12 cellular contexts compared by ENCODE assay signal in the genomic region with DNA sequence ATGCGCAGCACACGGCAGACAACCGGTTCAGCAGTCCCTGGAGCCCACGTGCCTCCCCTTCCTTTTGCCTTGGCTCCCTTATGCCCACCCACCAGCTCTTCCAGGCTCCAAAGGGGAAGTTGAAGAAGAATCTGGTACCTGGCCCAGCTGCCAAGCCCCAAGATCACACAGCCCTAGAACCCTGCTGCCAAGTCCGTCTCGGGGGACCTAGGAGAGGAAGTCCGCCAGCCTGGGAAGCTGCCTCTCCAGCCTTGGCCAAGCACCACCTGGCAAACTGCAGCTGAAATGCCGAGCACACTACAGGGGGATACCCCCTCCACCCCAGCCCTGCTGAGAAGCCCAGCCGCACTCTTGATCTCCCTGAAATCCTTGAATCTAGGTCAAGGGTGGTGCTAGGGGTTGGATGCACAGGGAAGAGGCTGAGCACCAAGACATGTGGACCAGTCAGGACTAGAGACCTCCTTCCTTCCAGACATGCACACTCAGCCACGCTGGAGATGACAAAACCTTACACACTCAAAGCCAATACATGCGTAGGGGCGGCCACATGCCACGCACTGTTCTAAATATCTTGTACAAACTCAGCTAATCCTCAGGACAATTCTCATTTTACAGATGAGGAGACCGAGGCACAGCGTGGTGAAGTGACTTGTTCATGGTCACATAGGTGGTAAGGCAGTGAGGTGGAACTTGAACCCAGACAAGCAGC.
A peak's percentile ranks its signal among the peaks of the same experiment; 100 is the strongest.
DNase-seq lines count a peak whose midpoint lies in the region; ATAC-seq and TF ChIP-seq lines count a peak whose summit lies in the region.
"Had no signal": no experiment of that assay in that cellular context is flagged by ENCODE, and none has a peak within 500 bp of the region (broad histone marks: within the 10 kb centered on the region; RNA-seq: fewer than 3 reads in every experiment).

No MANE protein-coding gene starts in this region.

- H3K4me3 ChIP-seq in ascending aorta (peak overlapping the region in 1 of 2 donors; percentile 33), suprapubic skin (no peak overlapping the region)

- no peaks in the 10 kb centered on the region for H3K9me3 ChIP-seq in ascending aorta
- H3K9me3 ChIP-seq in suprapubic skin: no peaks in the 10 kb centered on the region

- TF ChIP-seq POLR2A in suprapubic skin (IDR thresholded peaks at IDR 0.05): no peak

- TF ChIP-seq EP300 in suprapubic skin (IDR thresholded peaks at IDR 0.05): no peak

- H3K27ac ChIP-seq in ascending aorta: peak overlapping the region; percentile 74 to 96
- peak overlapping the region; percentile 57 for H3K27ac ChIP-seq in suprapubic skin

- POLR2A ChIA-PET in activated CD4-positive, alpha-beta memory T cell treated with anti-CD3 and anti-CD28 coated beads for 36 hours (lab: Charles Lee): no interaction called here
- POLR2A ChIA-PET in activated CD4-positive, alpha-beta memory T cell treated with anti-CD3 and anti-CD28 coated beads, Interleukin-2, amount 10 ng/mL, durations not matched to agents 7 days and 5 days (lab: Charles Lee): no interaction called here

- peak overlapping the region; percentile 24 for H3K27ac Mint-ChIP-seq in activated CD4-positive, alpha-beta memory T cell treated with anti-CD3 and anti-CD28 coated beads for 36 hours
- no peak overlapping the region for H3K27ac Mint-ChIP-seq in activated CD4-positive, alpha-beta memory T cell treated with anti-CD3 and anti-CD28 coated beads, Interleukin-2, amount 10 ng/mL, durations not matched to agents 7 days and 5 days
- H3K27ac Mint-ChIP-seq: activated naive CD8-positive, alpha-beta T cell had no signal

- WGBS in suprapubic skin: 62% methylated on average over 11 of the region's 15 CpGs

- H3K4me1 Mint-ChIP-seq in activated CD4-positive, alpha-beta memory T cell treated with anti-CD3 and anti-CD28 coated beads for 36 hours (ENCODE audit: low read depth): peaks cover 45% of the 10 kb centered on the region
- peaks cover 57% of the 10 kb centered on the region for H3K4me1 Mint-ChIP-seq in activated CD4-positive, alpha-beta memory T cell treated with anti-CD3 and anti-CD28 coated beads, Interleukin-2, amount 10 ng/mL, durations not matched to agents 7 days and 5 days

- CTCF ChIA-PET in activated CD4-positive, alpha-beta memory T cell treated with anti-CD3 and anti-CD28 coated beads for 36 hours (lab: Charles Lee): interaction anchor here (1.3 kb wide), 1 partner anchor 46 kb away, joined by 3 read pairs; no protein-coding TSS in a partner anchor
- CTCF ChIA-PET in activated CD4-positive, alpha-beta memory T cell treated with anti-CD3 and anti-CD28 coated beads, Interleukin-2, amount 10 ng/mL, durations not matched to agents 7 days and 5 days (lab: Charles Lee): interaction anchor here (1.1 kb wide), 1 partner anchor 13 kb away, joined by 3 read pairs; no protein-coding TSS in a partner anchor

- no peak overlapping the region for H3K4me3 Mint-ChIP-seq in activated CD4-positive, alpha-beta memory T cell treated with anti-CD3 and anti-CD28 coated beads for 36 hours
- no peak overlapping the region for H3K4me3 Mint-ChIP-seq in activated CD4-positive, alpha-beta memory T cell treated with anti-CD3 and anti-CD28 coated beads, Interleukin-2, amount 10 ng/mL, durations not matched to agents 7 days and 5 days
- H3K4me3 Mint-ChIP-seq: activated naive CD8-positive, alpha-beta T cell; central memory CD8-positive, alpha-beta T cell had no signal

- peaks cover 46% of the 10 kb centered on the region for H3K36me3 Mint-ChIP-seq in activated CD4-positive, alpha-beta memory T cell treated with anti-CD3 and anti-CD28 coated beads for 36 hours
- H3K36me3 Mint-ChIP-seq in activated CD4-positive, alpha-beta memory T cell treated with anti-CD3 and anti-CD28 coated beads, Interleukin-2, amount 10 ng/mL, durations not matched to agents 7 days and 5 days (ENCODE audit: low read depth): peaks cover 92% of the 10 kb centered on the region

- no peaks in the 10 kb centered on the region for H3K27me3 ChIP-seq in ascending aorta
- no peaks in the 10 kb centered on the region for H3K27me3 ChIP-seq in suprapubic skin

- H3K9me3 Mint-ChIP-seq in activated CD4-positive, alpha-beta memory T cell treated with anti-CD3 and anti-CD28 coated beads for 36 hours: no peaks in the 10 kb centered on the region
- no peaks in the 10 kb centered on the region for H3K9me3 Mint-ChIP-seq in activated CD4-positive, alpha-beta memory T cell treated with anti-CD3 and anti-CD28 coated beads, Interleukin-2, amount 10 ng/mL, durations not matched to agents 7 days and 5 days
- H3K9me3 Mint-ChIP-seq: central memory CD8-positive, alpha-beta T cell had no signal

- DNase-seq in activated CD4-positive, alpha-beta memory T cell treated with anti-CD3 and anti-CD28 coated beads for 36 hours: no peak
- DNase-seq in activated CD4-positive, alpha-beta memory T cell treated with anti-CD3 and anti-CD28 coated beads, Interleukin-2, amount 10 ng/mL, durations not matched to agents 7 days and 5 days: no peak
- DNase-seq in ascending aorta (ENCODE audit: low spot score in 2 of 2) (peak in 1 of 2 donors; percentile 84), medulla oblongata (ENCODE audit: extremely low spot score) (peak; percentile 79), suprapubic skin (ENCODE audit: low spot score in 2 of 2) (no peak), omental fat pad (ENCODE audit: low spot score) (no peak), iPS-NIHi7 (ENCODE audit: extremely low spot score) (no peak), NCI-H2196 (lab: John Stamatoyannopoulos, UW; ENCODE audit: unreplicated experiment) (no peak)
- DNase-seq: GDM1, NCI-H226 had no signal

- no peak for TF ChIP-seq CTCF in ascending aorta (IDR thresholded peaks at IDR 0.05)
- TF ChIP-seq CTCF in suprapubic skin (IDR thresholded peaks at IDR 0.05): no peak
- TF ChIP-seq CTCF in omental fat pad (IDR thresholded peaks at IDR 0.05): no peak

- intact Hi-C loops in activated CD4-positive, alpha-beta memory T cell treated with anti-CD3 and anti-CD28 coated beads for 36 hours (cut with micrococcal nuclease): no loop called here
- intact Hi-C loops in ascending aorta (cut with DNase I): loop anchor here (1.0 kb wide), 1 partner anchor 18 kb away; no protein-coding TSS in a partner anchor

- H3K36me3 ChIP-seq in ascending aorta (peaks cover 0 to 7% of the 10 kb centered on the region in 2 donors), suprapubic skin (peaks cover 4% of the 10 kb centered on the region)

- no peak for ATAC-seq in omental fat pad (ENCODE audit: low FRiP score)

- H3K27me3 Mint-ChIP-seq in activated CD4-positive, alpha-beta memory T cell treated with anti-CD3 and anti-CD28 coated beads for 36 hours: no peaks in the 10 kb centered on the region
- no peaks in the 10 kb centered on the region for H3K27me3 Mint-ChIP-seq in activated CD4-positive, alpha-beta memory T cell treated with anti-CD3 and anti-CD28 coated beads, Interleukin-2, amount 10 ng/mL, durations not matched to agents 7 days and 5 days
- H3K27me3 Mint-ChIP-seq: activated naive CD8-positive, alpha-beta T cell; central memory CD8-positive, alpha-beta T cell had no signal

- H3K4me1 ChIP-seq in ascending aorta (peaks cover 23 to 72% of the 10 kb centered on the region in 2 donors), suprapubic skin (peaks cover 33% of the 10 kb centered on the region)
